Comparison of ENCODE assay signal across 28 cellular contexts in the genomic region with DNA sequence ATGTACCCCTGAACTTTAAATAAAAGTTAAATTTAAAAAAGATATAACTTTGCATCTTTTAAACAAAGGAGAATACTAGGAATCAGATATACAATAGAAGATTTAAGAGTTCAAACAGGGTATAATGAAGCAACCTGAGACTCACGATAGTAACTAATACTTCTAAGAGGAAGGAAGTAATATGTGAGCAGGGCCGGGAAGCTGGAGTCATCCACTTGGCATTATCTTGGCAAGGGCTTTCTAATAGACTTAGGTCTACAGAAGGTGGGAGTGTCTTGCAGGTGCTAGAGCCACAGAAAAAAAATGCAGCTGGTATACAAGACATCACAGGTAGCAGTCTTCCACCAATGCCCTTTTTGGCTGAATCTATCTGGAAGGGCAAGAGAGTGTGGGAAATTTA.
"Had no signal": no experiment of that assay in that cellular context is flagged by ENCODE, and none has a peak within 500 bp of the region (broad histone marks: within the 10 kb centered on the region; RNA-seq: fewer than 3 reads in every experiment).

No MANE protein-coding gene starts in this region.

- ATAC-seq: left cardiac atrium; left lobe of liver; lower lobe of right lung; naive thymus-derived CD8-positive, alpha-beta T cell; pancreas; right cardiac atrium; sciatic nerve; stimulated activated naive B cell treated with anti-CD40 and anti-IgM and Interleukin-4, amounts not matched to agents 10 μg/mL and 1 μg/mL and 100 μg/mL, for 72 hours; stimulated activated naive CD8-positive, alpha-beta T cell treated with anti-CD3 and anti-CD28 coated beads, Interleukin-15, Interleukin-2, amounts not matched to agents 100 U/mL and 50 U/mL, for 24 hours had no signal

- H3K4me3 ChIP-seq: lower lobe of right lung, pancreas, prostate gland, skin epidermis, stomach, testis, thyroid gland, transverse colon, upper lobe of left lung had no signal

- FAIRE-seq: keratinocyte, pancreas, urothelium cell line had no signal

- H3K27me3 ChIP-seq: stomach, testis, thyroid gland, transverse colon, upper lobe of left lung had no signal

- DNase-seq: kidney glomerular epithelial cell; left cardiac atrium; lower lobe of right lung; mammary epithelial cell; mesenchymal stem cell; naive thymus-derived CD8-positive, alpha-beta T cell; nucleus accumbens; pancreas; posterior cingulate gyrus; retina; right cardiac atrium; stimulated activated CD4-positive, alpha-beta T cell treated with anti-CD3 and anti-CD28 coated beads, Interleukin-12 subunit alpha, Interleukin-12 subunit beta, amount 100 ng/mL, for 4 hours; stimulated activated CD4-positive, alpha-beta T cell treated with anti-CD3 and anti-CD28 coated beads, Interleukin-15, amount 100 ng/mL, for 24 hours; stimulated activated CD4-positive, alpha-beta T cell treated with anti-CD3 and anti-CD28 coated beads, Interleukin-2, amount 100 ng/mL, for 24 hours; stimulated activated CD4-positive, alpha-beta T cell treated with anti-CD3 and anti-CD28 coated beads, Interleukin-4, amount 100 ng/mL, for 1 hour; stimulated activated naive B cell treated with anti-CD40 and anti-IgM and Interleukin-4, amounts not matched to agents 10 μg/mL and 1 μg/mL and 100 μg/mL, for 72 hours; stimulated activated naive CD8-positive, alpha-beta T cell treated with anti-CD3 and anti-CD28 coated beads, Interleukin-15, Interleukin-2, amounts not matched to agents 100 U/mL and 50 U/mL, for 24 hours; stomach; testis; thyroid gland; transverse colon had no signal

- H3K36me3 ChIP-seq: lower lobe of right lung, pancreas, prostate gland, stomach, thyroid gland, transverse colon, upper lobe of left lung had no signal
